In genomic region chr7:57211428-57212100, GRCh38 we compare ENCODE assay signal across 35 cellular contexts.
"Had no signal": no experiment of that assay in that cellular context is flagged by ENCODE, and none has a peak within 500 bp of the region (broad histone marks: within the 10 kb centered on the region; RNA-seq: fewer than 3 reads in every experiment).

No MANE protein-coding gene starts in this region.

- H3K4me3 ChIP-seq: adrenal gland, body of pancreas, esophagus squamous epithelium had no signal

- H3K9me3 ChIP-seq: adrenal gland had no signal

- H3K36me3 ChIP-seq: adrenal gland, esophagus squamous epithelium, WERI-Rb-1 had no signal

- H3K36me3 Mint-ChIP-seq: activated CD4-positive, alpha-beta memory T cell treated with anti-CD3 and anti-CD28 coated beads for 36 hours; activated CD8-positive, alpha-beta memory T cell treated with anti-CD3 and anti-CD28 coated beads, Interleukin-2, amount 10 ng/mL, durations not matched to agents 7 days and 5 days had no signal

- H3K27me3 ChIP-seq: adrenal gland, body of pancreas, esophagus squamous epithelium had no signal

- H3K27me3 Mint-ChIP-seq: activated CD4-positive, alpha-beta memory T cell treated with anti-CD3 and anti-CD28 coated beads for 36 hours; activated CD4-positive, alpha-beta T cell treated with anti-CD3 and anti-CD28 coated beads for 36 hours; activated CD4-positive, alpha-beta T cell treated with anti-CD3 and anti-CD28 coated beads, Interleukin-2, amount 10 ng/mL, durations not matched to agents 24 days and 14 days; activated CD8-positive, alpha-beta memory T cell treated with anti-CD3 and anti-CD28 coated beads, Interleukin-2, amount 10 ng/mL, durations not matched to agents 7 days and 5 days; activated naive CD8-positive, alpha-beta T cell treated with anti-CD3 and anti-CD28 coated beads for 36 hours; activated naive CD8-positive, alpha-beta T cell treated with anti-CD3 and anti-CD28 coated beads, Interleukin-2, amount 50 U/mL, for 24 hours; T-helper 17 cell had no signal

- DNase-seq: activated CD4-positive, alpha-beta memory T cell treated with anti-CD3 and anti-CD28 coated beads for 36 hours; activated CD4-positive, alpha-beta T cell treated with anti-CD3 and anti-CD28 coated beads for 36 hours; activated CD4-positive, alpha-beta T cell treated with anti-CD3 and anti-CD28 coated beads, Interleukin-2, amount 10 ng/mL, durations not matched to agents 24 days and 14 days; activated CD4-positive, CD25-positive, alpha-beta regulatory T cell; activated CD4-positive, CD25-positive, alpha-beta regulatory T cell treated with anti-CD3 and anti-CD28 coated beads, Interleukin-2, amount 50 U/mL, for 72 hours; activated CD8-positive, alpha-beta memory T cell treated with anti-CD3 and anti-CD28 coated beads, Interleukin-2, amount 10 ng/mL, durations not matched to agents 7 days and 5 days; activated CD8-positive, alpha-beta memory T cell treated with anti-CD3 and anti-CD28 coated beads, Interleukin-2, amount 50 U/mL, for 4 hours; activated CD8-positive, alpha-beta T cell treated with anti-CD3 and anti-CD28 coated beads, Interleukin-2, amount 10 ng/mL, durations not matched to agents 7 days and 5 days; activated effector memory CD4-positive, alpha-beta T cell treated with anti-CD3 and anti-CD28 coated beads, Interleukin-2, amount 50 U/mL, for 16 hours; activated naive CD4-positive, alpha-beta T cell treated with anti-CD3 and anti-CD28 coated beads for 36 hours; activated naive CD8-positive, alpha-beta T cell treated with anti-CD3 and anti-CD28 coated beads for 36 hours; activated naive CD8-positive, alpha-beta T cell treated with anti-CD3 and anti-CD28 coated beads, Interleukin-2, amount 50 U/mL, for 24 hours; activated T-cell treated with anti-CD3 and anti-CD28 coated beads, Interleukin-2, amount 50 U/mL, for 1 hour; activated T-cell treated with anti-CD3 and anti-CD28 coated beads, Interleukin-2, amount 50 U/mL, for 48 hours; amygdala; body of pancreas; caudate nucleus; cortex of kidney; dermis blood vessel endothelial cell; effector CD4-positive, alpha-beta T cell; esophagus squamous epithelium; T-helper 1 cell; T-helper 17 cell; T1000; WERI-Rb-1 had no signal

- H3K27ac Mint-ChIP-seq: activated CD4-positive, alpha-beta memory T cell treated with anti-CD3 and anti-CD28 coated beads for 36 hours; activated CD4-positive, alpha-beta T cell treated with anti-CD3 and anti-CD28 coated beads for 36 hours; activated CD4-positive, alpha-beta T cell treated with anti-CD3 and anti-CD28 coated beads, Interleukin-2, amount 10 ng/mL, durations not matched to agents 24 days and 14 days; activated CD8-positive, alpha-beta memory T cell treated with anti-CD3 and anti-CD28 coated beads, Interleukin-2, amount 10 ng/mL, durations not matched to agents 7 days and 5 days; activated CD8-positive, alpha-beta T cell treated with anti-CD3 and anti-CD28 coated beads, Interleukin-2, amount 10 ng/mL, durations not matched to agents 7 days and 5 days; activated naive CD4-positive, alpha-beta T cell treated with anti-CD3 and anti-CD28 coated beads for 36 hours; activated naive CD4-positive, alpha-beta T cell treated with anti-CD3 and anti-CD28 coated beads, Interleukin-2, amount 50 U/mL, for 24 hours; activated naive CD8-positive, alpha-beta T cell treated with anti-CD3 and anti-CD28 coated beads for 36 hours; activated naive CD8-positive, alpha-beta T cell treated with anti-CD3 and anti-CD28 coated beads, Interleukin-2, amount 50 U/mL, for 24 hours; activated T-helper 1 cell treated with anti-CD3 and anti-CD28 coated beads, Interleukin-12 subunit alpha, Interleukin-12 subunit beta, Interleukin-2, Interleukin-4 antibody, amounts not matched to agents 30 ng/mL and 10 ng/mL and 1 ng/mL, durations not matched to agents 14 hours and 24 hours and 36 hours; activated T-helper 2 cell treated with anti-CD3 and anti-CD28 coated beads, Interferon-gamma antibody, Interleukin-2, Interleukin-4, amounts not matched to agents 10 μg/mL and 5 μg/mL and 100 μg/mL, durations not matched to agents 14 hours and 24 hours and 36 hours; T-helper 17 cell; T-helper 2 cell treated with Interferon-gamma antibody and Interleukin-4, amounts not matched to agents 5 μg/mL and 100 μg/mL, for 36 hours had no signal

- H3K4me3 Mint-ChIP-seq: activated CD4-positive, alpha-beta memory T cell treated with anti-CD3 and anti-CD28 coated beads for 36 hours; activated CD4-positive, alpha-beta T cell treated with anti-CD3 and anti-CD28 coated beads for 36 hours; activated CD4-positive, alpha-beta T cell treated with anti-CD3 and anti-CD28 coated beads, Interleukin-2, amount 10 ng/mL, durations not matched to agents 24 days and 14 days; activated CD8-positive, alpha-beta memory T cell treated with anti-CD3 and anti-CD28 coated beads, Interleukin-2, amount 10 ng/mL, durations not matched to agents 7 days and 5 days; activated CD8-positive, alpha-beta T cell treated with anti-CD3 and anti-CD28 coated beads, Interleukin-2, amount 10 ng/mL, durations not matched to agents 7 days and 5 days; activated naive CD4-positive, alpha-beta T cell treated with anti-CD3 and anti-CD28 coated beads for 36 hours; activated naive CD4-positive, alpha-beta T cell treated with anti-CD3 and anti-CD28 coated beads, Interleukin-2, amount 50 U/mL, for 24 hours; activated naive CD8-positive, alpha-beta T cell treated with anti-CD3 and anti-CD28 coated beads for 36 hours; activated naive CD8-positive, alpha-beta T cell treated with anti-CD3 and anti-CD28 coated beads, Interleukin-2, amount 50 U/mL, for 24 hours; activated T-helper 1 cell treated with anti-CD3 and anti-CD28 coated beads, Interleukin-12 subunit alpha, Interleukin-12 subunit beta, Interleukin-2, Interleukin-4 antibody, amounts not matched to agents 30 ng/mL and 10 ng/mL and 1 ng/mL, durations not matched to agents 14 hours and 24 hours and 36 hours; T-helper 17 cell; T-helper 2 cell treated with Interferon-gamma antibody and Interleukin-4, amounts not matched to agents 5 μg/mL and 100 μg/mL, for 36 hours had no signal

- H3K4me1 Mint-ChIP-seq: activated CD4-positive, alpha-beta T cell treated with anti-CD3 and anti-CD28 coated beads for 36 hours; activated CD4-positive, alpha-beta T cell treated with anti-CD3 and anti-CD28 coated beads, Interleukin-2, amount 10 ng/mL, durations not matched to agents 24 days and 14 days; activated CD8-positive, alpha-beta memory T cell treated with anti-CD3 and anti-CD28 coated beads, Interleukin-2, amount 10 ng/mL, durations not matched to agents 7 days and 5 days; activated naive CD4-positive, alpha-beta T cell treated with anti-CD3 and anti-CD28 coated beads, Interleukin-2, amount 50 U/mL, for 24 hours; activated naive CD8-positive, alpha-beta T cell treated with anti-CD3 and anti-CD28 coated beads for 36 hours; activated naive CD8-positive, alpha-beta T cell treated with anti-CD3 and anti-CD28 coated beads, Interleukin-2, amount 50 U/mL, for 24 hours; T-helper 17 cell had no signal

- FAIRE-seq: colon, endometrium, endothelial cell of umbilical vein, frontal cortex had no signal

- H3K4me1 ChIP-seq: adrenal gland, body of pancreas, esophagus squamous epithelium had no signal

- H3K27ac ChIP-seq: adrenal gland, body of pancreas, epithelial cell of prostate, esophagus squamous epithelium, WERI-Rb-1 had no signal
